In the genomic region with DNA sequence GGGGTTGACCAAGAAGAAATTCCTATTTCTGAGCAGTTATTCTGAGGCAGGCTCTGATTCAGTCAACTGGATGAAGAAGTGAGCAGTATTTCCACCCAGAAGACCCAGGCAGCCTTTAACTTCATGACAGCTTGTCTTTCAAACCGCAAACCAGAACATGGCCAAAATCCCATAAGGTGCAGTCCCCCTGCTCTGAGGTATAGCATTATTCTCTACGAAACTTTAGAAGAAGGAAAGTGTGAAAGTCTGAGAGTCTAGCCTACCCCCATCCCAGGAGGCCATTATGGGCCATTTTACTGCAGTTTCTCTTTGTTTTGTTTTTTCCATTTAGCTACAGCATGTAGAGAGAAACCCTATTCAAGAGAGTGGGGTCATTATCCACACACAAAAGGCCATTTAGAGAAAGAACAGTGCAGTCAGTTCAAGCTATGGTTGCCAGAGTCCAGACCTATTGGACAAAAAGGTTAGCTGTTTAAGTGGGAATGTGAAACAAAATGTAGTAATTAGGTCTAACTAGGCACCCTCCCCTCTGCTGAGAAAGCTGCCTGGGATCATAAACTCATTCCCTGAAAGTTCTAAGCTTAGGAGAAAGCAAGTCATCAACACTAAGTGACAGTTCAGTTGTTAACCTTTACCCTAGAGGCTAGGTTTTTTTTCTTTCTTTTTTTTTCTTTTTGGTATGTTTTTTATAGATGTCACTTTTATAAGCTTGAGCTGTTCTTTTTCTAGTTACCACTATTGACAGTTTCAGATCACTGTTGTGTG, we compare ENCODE assay signal across 16 cellular contexts. TPM values are rescaled to one million over a fixed set of nuclear protein-coding genes. Genes with fewer than 3 reads are reported as not detected.
DNase-seq lines count a peak whose midpoint lies in the region; ATAC-seq, FAIRE-seq and TF ChIP-seq lines count a peak whose summit lies in the region.
"Had no signal": no experiment of that assay in that cellular context is flagged by ENCODE, and none has a peak within 500 bp of the region (broad histone marks: within the 10 kb centered on the region; RNA-seq: fewer than 3 reads in every experiment).

No MANE protein-coding gene starts in this region.

- H3K4ac ChIP-seq in trophoblast cell (ENCODE audit: low read depth, low read length): no peak overlapping the region

- peak; percentile 56 for ATAC-seq in HG02938 (IDR thresholded peaks at IDR 0.05; ENCODE audit: unreplicated experiment)
- ATAC-seq in stimulated activated naive B cell treated with anti-CD40 and anti-IgM and Interleukin-4, amounts not matched to agents 10 μg/mL and 1 μg/mL and 100 μg/mL, for 72 hours (replicated peaks): peak; percentile 83 to 85
- ATAC-seq: activated T-helper 17 cell treated with anti-CD3 and anti-CD28 coated beads, Interleukin-2, amount 50 U/mL, for 72 hours; left cardiac atrium; WTC11 had no signal

- H3K36me3 ChIP-seq in trophoblast cell (ENCODE audit: control insufficient read depth in 1 of 2, insufficient read depth in 2 of 2, low read length in 2 of 2): no peaks in the 10 kb centered on the region
- H3K36me3 ChIP-seq: prostate gland had no signal

- H3K4me1 ChIP-seq in trophoblast cell (ENCODE audit: control insufficient read depth in 1 of 2, insufficient read depth in 2 of 2, low read length in 2 of 2): peaks cover 0 to 3% of the 10 kb centered on the region in 2 experiments
- H3K4me1 ChIP-seq: prostate gland had no signal

- H3K4me2 ChIP-seq in trophoblast cell (ENCODE audit: low read length): no peak overlapping the region

- no peak overlapping the region for H3K4me3 Mint-ChIP-seq in stimulated activated naive B cell treated with anti-CD40 and anti-IgM and Interleukin-4, amounts not matched to agents 10 μg/mL and 1 μg/mL and 100 μg/mL, for 72 hours
- no peak overlapping the region for H3K4me3 Mint-ChIP-seq in MCF 10A (ENCODE audit: unreplicated experiment)
- H3K4me3 Mint-ChIP-seq: activated T-helper 17 cell treated with anti-CD3 and anti-CD28 coated beads, Interleukin-2, amount 50 U/mL, for 72 hours; HFFc6; WTC11 had no signal

- no peak for TF ChIP-seq CTCF in MCF 10A (IDR thresholded peaks at IDR 0.05; ENCODE audit: unreplicated experiment)

- no peak overlapping the region for H3K14ac ChIP-seq in trophoblast cell (ENCODE audit: low read length)

- DNase-seq in NCI-H1105 treated with DMSO at 0.1 percent for 48 hours (lab: John Stamatoyannopoulos, UW) (peak; percentile 19), NCI-H1105 (lab: John Stamatoyannopoulos, UW) (no peak), trophoblast cell (no peak), MCF 10A (ENCODE audit: unreplicated experiment) (no peak), CD1c-positive myeloid dendritic cell (ENCODE audit: extremely low spot score) (no peak)
- DNase-seq in stimulated activated naive B cell treated with anti-CD40 and anti-IgM and Interleukin-4, amounts not matched to agents 10 μg/mL and 1 μg/mL and 100 μg/mL, for 72 hours: peak; percentile 30
- DNase-seq: HFFc6, left cardiac atrium, SHP77 had no signal

- H4K8ac ChIP-seq in trophoblast cell (ENCODE audit: low read depth, low read length): no peak overlapping the region

- H3K9me3 Mint-ChIP-seq in stimulated activated naive B cell treated with anti-CD40 and anti-IgM and Interleukin-4, amounts not matched to agents 10 μg/mL and 1 μg/mL and 100 μg/mL, for 72 hours: peaks cover 15 to 17% of the 10 kb centered on the region in 2 donors
- no peaks in the 10 kb centered on the region for H3K9me3 Mint-ChIP-seq in MCF 10A (ENCODE audit: unreplicated experiment)
- H3K9me3 Mint-ChIP-seq: WTC11 had no signal

- H3K18ac ChIP-seq in trophoblast cell (ENCODE audit: low read length): no peak overlapping the region

- no peak overlapping the region for H3K23ac ChIP-seq in trophoblast cell (ENCODE audit: low read length)

- intact Hi-C loops in MCF 10A (cut with micrococcal nuclease): no loop called here

- no peak overlapping the region for H4K12ac ChIP-seq in trophoblast cell (ENCODE audit: low read depth, low read length)

- H2AFZ ChIP-seq in trophoblast cell (ENCODE audit: insufficient read depth, low read length, poor library complexity): no peak overlapping the region

- H2BK120ac ChIP-seq in trophoblast cell (ENCODE audit: insufficient read depth, low read length, poor library complexity): no peak overlapping the region

- no peak overlapping the region for H2BK12ac ChIP-seq in trophoblast cell (ENCODE audit: low read length)

- WGBS in trophoblast cell (ENCODE audit: extremely low coverage, insufficient coverage, insufficient read length): no CpG with 5 or more reads among the region's 2 CpGs

- FAIRE-seq in colon (lab: Jason Lieb, UNC): peak; percentile 49
- FAIRE-seq: urothelium cell line had no signal

- no peak overlapping the region for H3K27ac ChIP-seq in trophoblast cell (ENCODE audit: low read depth, low read length)
- H3K27ac ChIP-seq: 22Rv1, prostate gland had no signal

- H3K27me3 ChIP-seq in trophoblast cell (ENCODE audit: insufficient read depth, low read length): no peaks in the 10 kb centered on the region

- BruUV-seq in MCF 10A (replicated peaks; lab: Mats Ljungman, UMichigan): no TSS peak

- no peak overlapping the region for H3K27ac Mint-ChIP-seq in stimulated activated naive B cell treated with anti-CD40 and anti-IgM and Interleukin-4, amounts not matched to agents 10 μg/mL and 1 μg/mL and 100 μg/mL, for 72 hours
- no peak overlapping the region for H3K27ac Mint-ChIP-seq in MCF 10A (ENCODE audit: low read depth, unreplicated experiment)
- H3K27ac Mint-ChIP-seq: activated T-helper 17 cell treated with anti-CD3 and anti-CD28 coated beads, Interleukin-2, amount 50 U/mL, for 72 hours; HFFc6; WTC11 had no signal

- peaks cover 12 to 16% of the 10 kb centered on the region in 2 donors for H3K36me3 Mint-ChIP-seq in stimulated activated naive B cell treated with anti-CD40 and anti-IgM and Interleukin-4, amounts not matched to agents 10 μg/mL and 1 μg/mL and 100 μg/mL, for 72 hours
- H3K36me3 Mint-ChIP-seq in MCF 10A (ENCODE audit: insufficient read depth, unreplicated experiment): no peaks in the 10 kb centered on the region
- H3K36me3 Mint-ChIP-seq: WTC11 had no signal

- no peak overlapping the region for H3K4me3 ChIP-seq in trophoblast cell (ENCODE audit: low read depth, low read length)
- H3K4me3 ChIP-seq: prostate gland had no signal

- CTCF ChIA-PET in MCF 10A (lab: Yijun Ruan, JAX): interaction anchor here (0.5 to 0.6 kb wide), 3 partner anchors 53 to 149 kb away, joined by 3 to 4 read pairs (median 3); no protein-coding TSS in a partner anchor

- no peaks in the 10 kb centered on the region for H3K79me1 ChIP-seq in trophoblast cell (ENCODE audit: low read length)

- H3K79me2 ChIP-seq in trophoblast cell (ENCODE audit: control insufficient read depth, insufficient read depth, low read length, poor library complexity): no peaks in the 10 kb centered on the region

- H4K91ac ChIP-seq in trophoblast cell (ENCODE audit: low read depth, low read length): no peak overlapping the region

- peaks cover 17 to 27% of the 10 kb centered on the region in 2 donors for H3K4me1 Mint-ChIP-seq in stimulated activated naive B cell treated with anti-CD40 and anti-IgM and Interleukin-4, amounts not matched to agents 10 μg/mL and 1 μg/mL and 100 μg/mL, for 72 hours
- no peaks in the 10 kb centered on the region for H3K4me1 Mint-ChIP-seq in MCF 10A (ENCODE audit: insufficient read depth, unreplicated experiment)
- H3K4me1 Mint-ChIP-seq: activated T-helper 17 cell treated with anti-CD3 and anti-CD28 coated beads, Interleukin-2, amount 50 U/mL, for 72 hours had no signal

- peaks cover 2% of the 10 kb centered on the region for H3K9me3 ChIP-seq in trophoblast cell (ENCODE audit: insufficient read depth, low read depth, low read length)
- H3K9me3 ChIP-seq: prostate gland had no signal

- no peak overlapping the region for H2BK5ac ChIP-seq in trophoblast cell (ENCODE audit: low read depth, low read length, poor library complexity)

- H3K27me3 Mint-ChIP-seq in stimulated activated naive B cell treated with anti-CD40 and anti-IgM and Interleukin-4, amounts not matched to agents 10 μg/mL and 1 μg/mL and 100 μg/mL, for 72 hours: no peaks in the 10 kb centered on the region
- no peaks in the 10 kb centered on the region for H3K27me3 Mint-ChIP-seq in MCF 10A (ENCODE audit: insufficient read depth, unreplicated experiment)

- H2AK5ac ChIP-seq in trophoblast cell (ENCODE audit: low read length): no peak overlapping the region

- no peak overlapping the region for H3K9ac ChIP-seq in trophoblast cell (ENCODE audit: low read length)

- POLR2A ChIA-PET in MCF 10A (lab: Yijun Ruan, JAX): no interaction called here

RNA-seq across cellular contexts. Expression of gene RASGEF1B, which starts 52.1 kb away (rescaled TPM):
- polyA plus RNA-seq in trophoblast cell (2013): 2.0 and 2.3 TPM in 2 replicates
- 4.8 and 5.4 TPM in 2 replicates for total RNA-seq in MCF 10A (2022)
- total RNA-seq: HFFc6 had no signal

Comparison
In these comparisons a context has a peak if more than half of its experiments do, and no peak if none do; other contexts are left out.
1. DNase-seq: peak in NCI-H1105 treated with DMSO at 0.1 percent for 48 hours (single experiment) and stimulated activated naive B cell treated with anti-CD40 and anti-IgM and Interleukin-4, amounts not matched to agents 10 μg/mL and 1 μg/mL and 100 μg/mL, for 72 hours (single experiment); none in NCI-H1105 (single experiment), trophoblast cell (0 of 2), MCF 10A (single experiment) and CD1c-positive myeloid dendritic cell (single experiment).